27 cellular contexts compared by ENCODE assay signal in genomic region chr10:46534828-46535524, GRCh38. TPM values are rescaled to one million over a fixed set of nuclear protein-coding genes. Genes with fewer than 3 reads are reported as not detected.
A peak's percentile ranks its signal among the peaks of the same experiment; 100 is the strongest.
DNase-seq lines count a peak whose midpoint lies in the region; ATAC-seq and TF ChIP-seq lines count a peak whose summit lies in the region.
"Had no signal": no experiment of that assay in that cellular context is flagged by ENCODE, and none has a peak within 500 bp of the region (broad histone marks: within the 10 kb centered on the region; RNA-seq: fewer than 3 reads in every experiment).

No MANE protein-coding gene starts in this region.

- TF ChIP-seq CTCF in left ventricle myocardium inferior (IDR thresholded peaks at IDR 0.05; ENCODE audit: borderline replicate concordance) (no peak), heart right ventricle (IDR thresholded peaks at IDR 0.05) (no peak), neural progenitor cell (IDR thresholded peaks at IDR 0.05) (no peak), upper lobe of left lung (IDR thresholded peaks at IDR 0.05) (no peak), esophagus squamous epithelium (IDR thresholded peaks at IDR 0.05) (no peak)

- no peaks in the 10 kb centered on the region for H3K4me1 ChIP-seq in left ventricle myocardium inferior
- H3K4me1 ChIP-seq in heart right ventricle = no peaks in the 10 kb centered on the region
- peaks cover 57% of the 10 kb centered on the region for H3K4me1 ChIP-seq in SJSA1 (replicated peaks)
- no peaks in the 10 kb centered on the region for H3K4me1 ChIP-seq in neural progenitor cell
- peaks cover 0 to 7% (median 3%) of the 10 kb centered on the region in 4 donors for H3K4me1 ChIP-seq in upper lobe of left lung
- H3K4me1 ChIP-seq in esophagus squamous epithelium = no peaks in the 10 kb centered on the region
- H3K4me1 ChIP-seq: ascending aorta, vagina had no signal

- H3K27ac ChIP-seq in left ventricle myocardium inferior (replicated peaks) (no peak overlapping the region), heart right ventricle (no peak overlapping the region), SJSA1 (peak overlapping the region; percentile 5; the same call in 1 of the 2 replicates), neural progenitor cell (no peak overlapping the region), upper lobe of left lung (no peak overlapping the region), esophagus squamous epithelium (no peak overlapping the region)
- H3K27ac ChIP-seq: ascending aorta, epithelial cell of prostate, neutrophil, vagina, VCaP had no signal

- H3K79me2 ChIP-seq in neural progenitor cell (ENCODE audit: low read depth) = no peaks in the 10 kb centered on the region

- no peaks in the 10 kb centered on the region for H3K36me3 Mint-ChIP-seq in neural progenitor cell
- H3K36me3 Mint-ChIP-seq: activated naive CD4-positive, alpha-beta T cell treated with anti-CD3 and anti-CD28 coated beads, Interleukin-2, amount 10 ng/mL, durations not matched to agents 7 days and 5 days; CD4-positive, CD25-positive, alpha-beta regulatory T cell had no signal

- H3K9ac ChIP-seq in neural progenitor cell = no peak overlapping the region

- peaks cover 88% of the 10 kb centered on the region for H3K27me3 ChIP-seq in left ventricle myocardium inferior (ENCODE audit: low read depth)
- peaks cover 0 to 85% (median 39%) of the 10 kb centered on the region in 7 donors for H3K27me3 ChIP-seq in heart right ventricle
- H3K27me3 ChIP-seq in SJSA1 (replicated peaks) = no peaks in the 10 kb centered on the region
- no peaks in the 10 kb centered on the region for H3K27me3 ChIP-seq in neural progenitor cell
- no peaks in the 10 kb centered on the region for H3K27me3 ChIP-seq in upper lobe of left lung
- peaks cover 0 to 23% (median 0%) of the 10 kb centered on the region in 4 donors for H3K27me3 ChIP-seq in esophagus squamous epithelium
- H3K27me3 ChIP-seq: ascending aorta, vagina had no signal

- no peak overlapping the region for H3K4me2 ChIP-seq in neural progenitor cell

- H3K4me3 Mint-ChIP-seq in neural progenitor cell = no peak overlapping the region
- H3K4me3 Mint-ChIP-seq: activated naive CD4-positive, alpha-beta T cell treated with anti-CD3 and anti-CD28 coated beads, Interleukin-2, amount 10 ng/mL, durations not matched to agents 7 days and 5 days; CD4-positive, CD25-positive, alpha-beta regulatory T cell; T-helper 2 cell treated with Interferon-gamma antibody and Interleukin-4, amounts not matched to agents 5 μg/mL and 100 μg/mL, for 36 hours had no signal

- peak; percentile 10 for DNase-seq in left ventricle myocardium inferior
- no peak for DNase-seq in heart right ventricle
- DNase-seq in SJSA1 (ENCODE audit: low read depth in 1 of 2, low spot score in 2 of 2) = peak in 1 of 2 experiments; percentile 56
- DNase-seq in neural progenitor cell (ENCODE audit: low spot score) = no peak
- DNase-seq in upper lobe of left lung = peak; percentile 19 to 33
- DNase-seq in ecto neural progenitor cell (ENCODE audit: low spot score) = no peak
- no peak for DNase-seq in esophagus squamous epithelium (lab: John Stamatoyannopoulos, UW)
- DNase-seq: activated naive CD4-positive, alpha-beta T cell treated with anti-CD3 and anti-CD28 coated beads, Interleukin-2, amount 10 ng/mL, durations not matched to agents 7 days and 5 days; CD4-positive, CD25-positive, alpha-beta regulatory T cell; foreskin fibroblast; H7; hippocampal formation; KBM-7; NCI-H146; NCI-H2171 treated with DMSO at 0.1 percent for 48 hours; NCI-H526; substantia nigra had no signal

- no peaks in the 10 kb centered on the region for H4K20me1 ChIP-seq in neural progenitor cell (ENCODE audit: low read depth)

- H3K27me3 Mint-ChIP-seq in neural progenitor cell (ENCODE audit: insufficient read depth, low read depth) = peaks cover 2% of the 10 kb centered on the region

- no peak overlapping the region for H3K27ac Mint-ChIP-seq in neural progenitor cell
- H3K27ac Mint-ChIP-seq: activated naive CD4-positive, alpha-beta T cell treated with anti-CD3 and anti-CD28 coated beads, Interleukin-2, amount 10 ng/mL, durations not matched to agents 7 days and 5 days; CD4-positive, CD25-positive, alpha-beta regulatory T cell; T-helper 2 cell treated with Interferon-gamma antibody and Interleukin-4, amounts not matched to agents 5 μg/mL and 100 μg/mL, for 36 hours had no signal

- no peaks in the 10 kb centered on the region for H3F3A ChIP-seq in neural progenitor cell (ENCODE audit: low read depth)

- intact Hi-C loops in left ventricle myocardium inferior (cut with micrococcal nuclease) = no loop called here
- intact Hi-C loops in heart right ventricle (cut with DNase I) = no loop called here
- intact Hi-C loops in esophagus squamous epithelium (cut with DNase I) = no loop called here

- peak overlapping the region; percentile 46 for H2AFZ ChIP-seq in neural progenitor cell (replicated peaks)

- H3K9me3 Mint-ChIP-seq in neural progenitor cell = no peaks in the 10 kb centered on the region
- H3K9me3 Mint-ChIP-seq: activated naive CD4-positive, alpha-beta T cell treated with anti-CD3 and anti-CD28 coated beads, Interleukin-2, amount 10 ng/mL, durations not matched to agents 7 days and 5 days; T-helper 2 cell treated with Interferon-gamma antibody and Interleukin-4, amounts not matched to agents 5 μg/mL and 100 μg/mL, for 36 hours had no signal

- H3K4me1 Mint-ChIP-seq in neural progenitor cell = peaks cover 5% of the 10 kb centered on the region
- H3K4me1 Mint-ChIP-seq: activated naive CD4-positive, alpha-beta T cell treated with anti-CD3 and anti-CD28 coated beads, Interleukin-2, amount 10 ng/mL, durations not matched to agents 7 days and 5 days; CD4-positive, CD25-positive, alpha-beta regulatory T cell had no signal

- TF ChIP-seq EP300 in upper lobe of left lung (IDR thresholded peaks at IDR 0.05) = no peak

- 75 to 77% methylated on average over 6 of the region's 6 CpGs for WGBS in heart right ventricle, 2 donors
- 82 to 87% methylated on average over 6 of the region's 6 CpGs for WGBS in upper lobe of left lung, 2 donors
- WGBS in esophagus squamous epithelium, 2 donors = 82 to 83% methylated on average over 6 of the region's 6 CpGs

- ATAC-seq in heart right ventricle = no peak
- no peak for ATAC-seq in upper lobe of left lung (ENCODE audit: low FRiP score in 2 of 2)
- ATAC-seq in HG03521 (IDR thresholded peaks at IDR 0.05; ENCODE audit: unreplicated experiment) = no peak
- ATAC-seq: SK-N-SH treated with all-trans-retinoic acid at 6 μM for 48 hours had no signal

- H3K9me3 ChIP-seq in left ventricle myocardium inferior (replicated peaks) = no peaks in the 10 kb centered on the region
- H3K9me3 ChIP-seq in heart right ventricle = no peaks in the 10 kb centered on the region
- H3K9me3 ChIP-seq in SJSA1 (replicated peaks) = no peaks in the 10 kb centered on the region
- no peaks in the 10 kb centered on the region for H3K9me3 ChIP-seq in neural progenitor cell (ENCODE audit: low read depth)
- no peaks in the 10 kb centered on the region for H3K9me3 ChIP-seq in upper lobe of left lung
- H3K9me3 ChIP-seq in esophagus squamous epithelium = no peaks in the 10 kb centered on the region
- H3K9me3 ChIP-seq: ascending aorta, neutrophil, vagina had no signal

- TF ChIP-seq POLR2A in upper lobe of left lung (IDR thresholded peaks at IDR 0.05) = no peak
- no peak for TF ChIP-seq POLR2A in esophagus squamous epithelium (IDR thresholded peaks at IDR 0.05)

- no peaks in the 10 kb centered on the region for H3K36me3 ChIP-seq in left ventricle myocardium inferior
- H3K36me3 ChIP-seq in heart right ventricle = no peaks in the 10 kb centered on the region
- no peaks in the 10 kb centered on the region for H3K36me3 ChIP-seq in SJSA1
- H3K36me3 ChIP-seq in neural progenitor cell = no peaks in the 10 kb centered on the region
- H3K36me3 ChIP-seq in upper lobe of left lung = no peaks in the 10 kb centered on the region
- H3K36me3 ChIP-seq in esophagus squamous epithelium = no peaks in the 10 kb centered on the region
- H3K36me3 ChIP-seq: ascending aorta, neutrophil, vagina had no signal

- no peak overlapping the region for H3K4me3 ChIP-seq in left ventricle myocardium inferior
- no peak overlapping the region for H3K4me3 ChIP-seq in heart right ventricle
- no peak overlapping the region for H3K4me3 ChIP-seq in SJSA1
- H3K4me3 ChIP-seq in neural progenitor cell = no peak overlapping the region
- no peak overlapping the region for H3K4me3 ChIP-seq in upper lobe of left lung
- no peak overlapping the region for H3K4me3 ChIP-seq in esophagus squamous epithelium
- H3K4me3 ChIP-seq: ascending aorta, vagina had no signal

RNA-seq across cellular contexts. Expression of gene GPRIN2, which starts 21.5 kb away (rescaled TPM):
- total RNA-seq in left ventricle myocardium inferior = not detected
- under 1 TPM in 1 of 10 donors, not detected in 9; 0.13 TPM for total RNA-seq in heart right ventricle
- polyA plus RNA-seq in heart right ventricle = not detected
- 0.42 and 1.3 TPM in 2 replicates for total RNA-seq in SJSA1 (2014; rRNA removed; shearing (Covaris generic))
- 6.9 and 18.1 TPM in 2 replicates for total RNA-seq in neural progenitor cell (ENCODE audit: low replicate concordance)
- total RNA-seq in upper lobe of left lung = 10 to 100 TPM; 39.8 to 91.0 (median 63.2) TPM
- 1 to 10 TPM; 7.6 to 8.3 (median 8.1) TPM for total RNA-seq in esophagus squamous epithelium
- total RNA-seq: CD4-positive, CD25-positive, alpha-beta regulatory T cell; lung microvascular endothelial cell had no signal
- polyA plus RNA-seq: AG04450; CD4-positive, CD25-positive, alpha-beta regulatory T cell had no signal

RNA-seq across cellular contexts. Expression of gene SYT15, which starts 44.0 kb away (rescaled TPM):
- 1.9 TPM for total RNA-seq in left ventricle myocardium inferior
- 1 to 10 TPM; 1.3 to 4.1 (median 2.9) TPM for total RNA-seq in heart right ventricle
- polyA plus RNA-seq in heart right ventricle = 1 to 10 TPM in 1 of 2 donors, under 1 TPM in 1; 0.87 to 3.7 TPM
- 5.2 and 8.6 TPM in 2 replicates for total RNA-seq in SJSA1 (2014; rRNA removed; shearing (Covaris generic))
- 0.15 and 0.17 TPM in 2 replicates for total RNA-seq in neural progenitor cell (ENCODE audit: low replicate concordance)
- 10 to 100 TPM; 11.6 to 52.4 (median 25.4) TPM for total RNA-seq in upper lobe of left lung
- total RNA-seq in esophagus squamous epithelium = 1 to 10 TPM in 2 of 4 donors, under 1 TPM in 2; 0.31 to 2.7 (median 1.0) TPM
- total RNA-seq: H7 had no signal

Comparison
In these comparisons a context has a peak if more than half of its experiments do, and no peak if none do; other contexts are left out.
1. DNase-seq: peak in left ventricle myocardium inferior (single experiment) and upper lobe of left lung (2 of 2); none in heart right ventricle (0 of 2), neural progenitor cell (single experiment), ecto neural progenitor cell (single experiment) and esophagus squamous epithelium (single experiment).